Comparison of ENCODE assay signal across 12 cellular contexts in genomic region chr12:132253698-132254480, GRCh38.
"Had no signal": no experiment of that assay in that cellular context is flagged by ENCODE, and none has a peak within 500 bp of the region (broad histone marks: within the 10 kb centered on the region; RNA-seq: fewer than 3 reads in every experiment).

No MANE protein-coding gene starts in this region.

- DNase-seq: activated CD4-positive, alpha-beta T cell treated with anti-CD3 and anti-CD28 coated beads for 36 hours; activated CD8-positive, alpha-beta memory T cell treated with anti-CD3 and anti-CD28 coated beads, Interleukin-2, amount 50 U/mL, for 48 hours; activated CD8-positive, alpha-beta T cell treated with anti-CD3 and anti-CD28 coated beads for 36 hours; activated naive CD4-positive, alpha-beta T cell treated with anti-CD3 and anti-CD28 coated beads for 36 hours; mesendoderm; stimulated activated CD4-positive, alpha-beta T cell treated with anti-CD3 and anti-CD28 coated beads, Interleukin-4, amount 100 ng/mL, for 1 hour; stimulated activated CD8-positive, alpha-beta memory T cell treated with anti-CD3 and anti-CD28 coated beads, Interleukin-4, amount 100 ng/mL, for 48 hours; stimulated activated naive CD8-positive, alpha-beta T cell treated with anti-CD3 and anti-CD28 coated beads, Interleukin-15, Interleukin-2, amounts not matched to agents 100 U/mL and 50 U/mL, for 24 hours; upper lobe of left lung; WERI-Rb-1 had no signal

- H3K27ac Mint-ChIP-seq: activated CD4-positive, alpha-beta T cell treated with anti-CD3 and anti-CD28 coated beads for 36 hours; activated CD8-positive, alpha-beta T cell treated with anti-CD3 and anti-CD28 coated beads for 36 hours; activated naive CD4-positive, alpha-beta T cell treated with anti-CD3 and anti-CD28 coated beads for 36 hours had no signal

- H3K27ac ChIP-seq: esophagus muscularis mucosa, suprapubic skin, upper lobe of left lung, WERI-Rb-1 had no signal

- H3K9me3 Mint-ChIP-seq: activated CD8-positive, alpha-beta T cell treated with anti-CD3 and anti-CD28 coated beads for 36 hours; activated naive CD4-positive, alpha-beta T cell treated with anti-CD3 and anti-CD28 coated beads for 36 hours had no signal

- H3K27me3 ChIP-seq: upper lobe of left lung had no signal

- H3K27me3 Mint-ChIP-seq: activated CD4-positive, alpha-beta T cell treated with anti-CD3 and anti-CD28 coated beads for 36 hours; activated CD8-positive, alpha-beta T cell treated with anti-CD3 and anti-CD28 coated beads for 36 hours had no signal

- H3K4me1 Mint-ChIP-seq: activated CD4-positive, alpha-beta T cell treated with anti-CD3 and anti-CD28 coated beads for 36 hours had no signal

- H3K36me3 ChIP-seq: esophagus muscularis mucosa, suprapubic skin, upper lobe of left lung, WERI-Rb-1 had no signal

- H3K4me1 ChIP-seq: esophagus muscularis mucosa, suprapubic skin, upper lobe of left lung had no signal

- H3K4me3 ChIP-seq: esophagus muscularis mucosa, suprapubic skin, upper lobe of left lung had no signal

- H3K4me3 Mint-ChIP-seq: activated CD4-positive, alpha-beta T cell treated with anti-CD3 and anti-CD28 coated beads for 36 hours; activated CD8-positive, alpha-beta T cell treated with anti-CD3 and anti-CD28 coated beads for 36 hours; activated naive CD4-positive, alpha-beta T cell treated with anti-CD3 and anti-CD28 coated beads for 36 hours had no signal

- H3K9me3 ChIP-seq: esophagus muscularis mucosa, suprapubic skin, upper lobe of left lung had no signal
